In the genomic region with DNA sequence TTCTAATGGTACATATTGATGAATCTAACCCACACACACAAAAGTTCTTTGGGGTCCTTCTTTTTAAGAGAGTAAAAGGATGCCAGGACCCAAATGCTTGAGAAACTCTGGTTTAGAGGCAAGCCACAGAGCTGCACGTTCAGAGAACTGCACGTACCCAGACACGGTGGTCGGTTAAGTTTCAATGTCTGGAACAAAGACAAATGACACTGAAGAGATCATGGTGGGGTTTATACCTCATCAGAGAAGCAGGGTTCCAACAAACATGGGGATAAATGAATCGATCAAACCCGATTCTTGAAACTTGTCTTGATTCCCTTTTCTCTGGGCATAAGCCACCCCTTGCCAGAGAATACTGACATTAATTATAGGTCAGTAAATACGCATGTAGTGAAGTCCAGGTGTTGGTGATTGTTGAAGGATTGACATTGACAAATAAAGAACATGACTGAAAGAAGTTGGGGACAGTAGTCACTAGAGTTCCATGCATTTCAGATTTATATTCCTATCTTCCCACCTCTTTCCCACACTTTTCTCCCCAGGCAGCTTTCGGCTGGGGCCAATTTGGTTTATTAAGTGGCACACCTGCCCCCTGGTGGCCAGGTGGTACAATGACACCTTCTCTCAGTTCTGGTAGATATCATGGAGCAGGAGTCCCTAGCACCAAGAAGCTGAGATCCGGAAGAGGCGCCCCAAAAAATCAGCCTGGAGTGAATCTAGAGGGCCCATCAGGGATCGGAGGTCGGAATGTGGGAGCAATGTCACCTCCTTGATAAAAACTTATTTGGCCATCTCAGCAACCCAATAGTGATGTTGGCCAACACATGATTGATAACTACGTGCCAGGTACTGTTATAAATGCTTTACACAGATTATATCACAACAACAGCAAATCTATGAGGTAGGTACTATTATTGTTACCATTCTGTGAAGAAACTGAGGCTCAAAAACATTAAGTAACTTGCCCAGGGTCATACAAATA, we compare ENCODE assay signal across 8 cellular contexts. TPM values are rescaled to one million over a fixed set of nuclear protein-coding genes. Genes with fewer than 3 reads are reported as not detected.
DNase-seq lines count a peak whose midpoint lies in the region; ATAC-seq and TF ChIP-seq lines count a peak whose summit lies in the region.

No MANE protein-coding gene starts in this region.

- H3K4me3 ChIP-seq in lower lobe of right lung, result no peak overlapping the region

- H3K4me3 Mint-ChIP-seq in activated CD4-positive, alpha-beta T cell treated with anti-CD3 and anti-CD28 coated beads, Interleukin-2, amount 10 ng/mL, durations not matched to agents 24 days and 14 days, result no peak overlapping the region
- no peak overlapping the region for H3K4me3 Mint-ChIP-seq in stimulated activated naive CD8-positive, alpha-beta T cell treated with anti-CD3 and anti-CD28 coated beads, Interleukin-15, Interleukin-2, amounts not matched to agents 100 ng/mL and 50 ng/mL, for 24 hours

- no peaks in the 10 kb centered on the region for H3K36me3 ChIP-seq in lower lobe of right lung

- peaks cover 40% of the 10 kb centered on the region for H3K4me1 ChIP-seq in lower lobe of right lung

- H3K9me3 Mint-ChIP-seq in activated CD4-positive, alpha-beta T cell treated with anti-CD3 and anti-CD28 coated beads, Interleukin-2, amount 10 ng/mL, durations not matched to agents 24 days and 14 days, result no peaks in the 10 kb centered on the region
- H3K9me3 Mint-ChIP-seq in stimulated activated naive CD8-positive, alpha-beta T cell treated with anti-CD3 and anti-CD28 coated beads, Interleukin-15, Interleukin-2, amounts not matched to agents 100 ng/mL and 50 ng/mL, for 24 hours, result no peaks in the 10 kb centered on the region

- no peak for DNase-seq in AG09319 (ENCODE audit: extremely low read depth, low read depth)
- DNase-seq in NCI-H2171 treated with DMSO at 0.1 percent for 48 hours (lab: John Stamatoyannopoulos, UW), result peak; percentile 69
- DNase-seq in activated CD4-positive, alpha-beta T cell treated with anti-CD3 and anti-CD28 coated beads, Interleukin-2, amount 10 ng/mL, durations not matched to agents 24 days and 14 days, result peak; percentile 89
- peak; percentile 57 to 82 for DNase-seq in dermis microvascular lymphatic vessel endothelial cell (ENCODE audit: low read depth in 2 of 2)
- DNase-seq in lower lobe of right lung, result peak; percentile 75

- ATAC-seq in GM19455 (IDR thresholded peaks at IDR 0.05; ENCODE audit: unreplicated experiment) (peak; percentile 38), lower lobe of right lung (peak; percentile 78 to 83), HG03280 (IDR thresholded peaks at IDR 0.05; ENCODE audit: unreplicated experiment) (no peak)

- no peaks in the 10 kb centered on the region for H3K9me3 ChIP-seq in lower lobe of right lung

- TF ChIP-seq CTCF in AG09319 (IDR thresholded peaks at IDR 0.05; ENCODE audit: low read depth, low read length) (peak; percentile 85), lower lobe of right lung (IDR thresholded peaks at IDR 0.05) (peak; percentile 90)

- H3K27me3 Mint-ChIP-seq in activated CD4-positive, alpha-beta T cell treated with anti-CD3 and anti-CD28 coated beads, Interleukin-2, amount 10 ng/mL, durations not matched to agents 24 days and 14 days, result no peaks in the 10 kb centered on the region
- H3K27me3 Mint-ChIP-seq in stimulated activated naive CD8-positive, alpha-beta T cell treated with anti-CD3 and anti-CD28 coated beads, Interleukin-15, Interleukin-2, amounts not matched to agents 100 ng/mL and 50 ng/mL, for 24 hours, result no peaks in the 10 kb centered on the region

- peaks cover 66% of the 10 kb centered on the region for H3K4me1 Mint-ChIP-seq in activated CD4-positive, alpha-beta T cell treated with anti-CD3 and anti-CD28 coated beads, Interleukin-2, amount 10 ng/mL, durations not matched to agents 24 days and 14 days
- H3K4me1 Mint-ChIP-seq in stimulated activated naive CD8-positive, alpha-beta T cell treated with anti-CD3 and anti-CD28 coated beads, Interleukin-15, Interleukin-2, amounts not matched to agents 100 ng/mL and 50 ng/mL, for 24 hours (ENCODE audit: low read depth), result peaks cover 64% of the 10 kb centered on the region

- H3K36me3 Mint-ChIP-seq in activated CD4-positive, alpha-beta T cell treated with anti-CD3 and anti-CD28 coated beads, Interleukin-2, amount 10 ng/mL, durations not matched to agents 24 days and 14 days (ENCODE audit: low read depth), result peaks cover 9% of the 10 kb centered on the region
- H3K36me3 Mint-ChIP-seq in stimulated activated naive CD8-positive, alpha-beta T cell treated with anti-CD3 and anti-CD28 coated beads, Interleukin-15, Interleukin-2, amounts not matched to agents 100 ng/mL and 50 ng/mL, for 24 hours (ENCODE audit: low read depth), result peaks cover 5% of the 10 kb centered on the region

- H3K27me3 ChIP-seq in lower lobe of right lung (ENCODE audit: low read depth), result no peaks in the 10 kb centered on the region

- intact Hi-C loops in activated CD4-positive, alpha-beta T cell treated with anti-CD3 and anti-CD28 coated beads, Interleukin-2, amount 10 ng/mL, durations not matched to agents 24 days and 14 days (cut with micrococcal nuclease), result loop anchor here (1.0 to 5.0 kb wide), 6 partner anchors 29 to 185 kb away; no protein-coding TSS in a partner anchor
- intact Hi-C loops in lower lobe of right lung (cut with DNase I), result no loop called here

- peak overlapping the region; percentile 17 for H3K27ac Mint-ChIP-seq in activated CD4-positive, alpha-beta T cell treated with anti-CD3 and anti-CD28 coated beads, Interleukin-2, amount 10 ng/mL, durations not matched to agents 24 days and 14 days
- peak overlapping the region; percentile 68 for H3K27ac Mint-ChIP-seq in stimulated activated naive CD8-positive, alpha-beta T cell treated with anti-CD3 and anti-CD28 coated beads, Interleukin-15, Interleukin-2, amounts not matched to agents 100 ng/mL and 50 ng/mL, for 24 hours

- no peak overlapping the region for H3K27ac ChIP-seq in lower lobe of right lung

RNA-seq across cellular contexts. Expression of gene HDAC7, which starts 17.8 kb away (rescaled TPM):
- total RNA-seq in activated CD4-positive, alpha-beta T cell treated with anti-CD3 and anti-CD28 coated beads, Interleukin-2, amount 10 ng/mL, durations not matched to agents 24 days and 14 days, result 405 and 419 TPM in 2 replicates
- total RNA-seq in dermis microvascular lymphatic vessel endothelial cell (28.8 and 43.6 TPM in 2 replicates), lower lobe of right lung (104 TPM)
